ENCODE assay signal across 8 cellular contexts in the genomic region with DNA sequence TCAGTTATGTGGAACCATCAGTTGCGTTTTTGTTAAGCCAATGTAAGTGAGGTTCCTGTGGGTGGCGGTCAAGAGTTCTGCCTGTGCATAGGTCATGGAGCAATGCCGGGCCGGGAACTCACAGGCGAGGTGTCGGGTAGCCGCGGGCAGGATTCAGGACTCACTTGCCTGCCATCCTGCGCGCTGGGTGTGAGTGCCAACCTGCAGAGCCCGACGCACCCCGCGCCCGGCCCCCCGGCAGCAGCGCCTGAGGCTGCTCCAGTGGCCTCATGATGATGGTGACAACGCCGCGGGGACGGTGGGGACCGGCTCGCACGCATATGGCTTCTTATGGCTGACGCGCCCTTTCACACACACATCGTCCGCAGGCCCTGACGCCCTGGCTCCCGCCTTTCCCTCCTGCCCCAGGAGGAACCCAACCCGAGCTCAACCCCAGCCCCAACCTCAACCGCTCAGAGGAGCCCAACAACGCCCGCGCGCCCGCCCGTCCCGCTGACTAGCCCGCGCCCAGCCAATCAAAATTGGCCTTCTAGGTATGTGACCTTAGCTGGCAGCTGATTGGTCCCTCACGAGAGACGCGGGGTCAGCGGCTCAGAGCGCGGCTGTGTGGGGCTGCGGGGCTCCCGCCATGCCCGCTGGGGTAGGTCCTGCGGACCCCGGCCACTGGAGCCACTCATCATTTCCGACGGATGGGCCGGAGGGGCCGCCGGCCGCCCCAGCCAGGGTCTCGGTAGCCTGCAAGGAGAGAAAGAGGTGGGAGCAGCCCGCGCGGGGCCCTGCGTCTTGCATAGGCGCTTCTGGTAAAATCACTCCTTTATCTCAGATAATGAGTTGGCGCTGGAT. TPM values are rescaled to one million over a fixed set of nuclear protein-coding genes. Genes with fewer than 3 reads are reported as not detected.
DNase-seq lines count a peak whose midpoint lies in the region; ATAC-seq and TF ChIP-seq lines count a peak whose summit lies in the region.

A gene with protein sequence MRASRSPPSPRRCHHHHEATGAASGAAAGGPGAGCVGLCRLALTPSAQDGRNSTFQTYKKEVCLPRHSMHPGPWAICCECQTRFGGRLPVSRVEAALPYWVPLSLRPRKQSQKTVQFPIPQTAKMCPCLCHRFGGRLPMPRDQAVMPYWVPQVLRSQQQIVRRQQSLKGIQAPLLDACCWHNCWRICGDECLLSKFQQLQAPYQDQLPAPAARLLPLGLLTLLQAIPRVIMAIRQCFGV (minus strand): TSS at position 470 of the 843 bp plus-strand sequence. CDS start 150 bp downstream, at position 320.

- H3K9me3 Mint-ChIP-seq in T-cell, result no peaks in the 10 kb centered on the region

- CTCF ChIA-PET in T-cell (lab: Charles Lee), result interaction anchor here in 1 of 2 donors (0.7 to 1.5 kb wide), 4 partner anchors 66 to 462 kb away, joined by 3 to 9 read pairs (median 5); a partner anchor contains a TSS

- peak within 1 kb of the TSS; percentile 89 to 96 (median 90) for H3K4me3 Mint-ChIP-seq in T-cell

- no peaks in the 10 kb centered on the region for H3K36me3 ChIP-seq in upper lobe of right lung

- peak within 1 kb of the TSS; percentile 100 for H3K4me3 ChIP-seq in upper lobe of right lung

- peak within 1 kb of the TSS; percentile 97 for H3K27ac ChIP-seq in upper lobe of right lung

- H3K36me3 Mint-ChIP-seq in T-cell, result no peaks in the 10 kb centered on the region

- TF ChIP-seq POLR2A in GM15510 (IDR thresholded peaks at IDR 0.05; ENCODE audit: borderline replicate concordance, extremely low read depth, insufficient read length), result peak; percentile 86

- intact Hi-C loops in left cardiac atrium (cut with DNase I), result loop anchor here in 1 of 2 donors (5.0 kb wide), 1 partner anchor 75 kb away; a partner anchor contains a TSS
- intact Hi-C loops in posterior vena cava (cut with DNase I), result loop anchor here in 1 of 2 donors (10.0 kb wide), 1 partner anchor 228 kb away; no protein-coding TSS in a partner anchor
- intact Hi-C loops in upper lobe of right lung (cut with DNase I), result no loop called here

- peak within 1 kb of the TSS; percentile 88 to 98 for H3K27ac Mint-ChIP-seq in T-cell

- peak; percentile 90 for DNase-seq in NCI-H146 (lab: John Stamatoyannopoulos, UW)
- peak; percentile 85 to 99 (median 94) for DNase-seq in T-cell
- DNase-seq in amniotic epithelial cell (ENCODE audit: low read depth), result peak; percentile 90
- peak; percentile 96 for DNase-seq in left cardiac atrium
- DNase-seq in posterior vena cava (ENCODE audit: low spot score), result peak; percentile 98
- DNase-seq in upper lobe of right lung, result peak; percentile 96

- TF ChIP-seq CTCF in upper lobe of right lung (IDR thresholded peaks at IDR 0.05), result peak; percentile 68

- peaks cover 13% of the 10 kb centered on the region for H3K4me1 ChIP-seq in upper lobe of right lung

- H3K4me1 Mint-ChIP-seq in T-cell, result peaks cover 14 to 15% (median 15%) of the 10 kb centered on the region in 3 donors

- POLR2A ChIA-PET in T-cell (lab: Charles Lee), result no interaction called here

- H3K27me3 ChIP-seq in upper lobe of right lung, result no peaks in the 10 kb centered on the region

- ATAC-seq in HG02884 (IDR thresholded peaks at IDR 0.05; ENCODE audit: unreplicated experiment), result peak; percentile 84
- peak; percentile 91 to 95 (median 94) for ATAC-seq in T-cell (replicated peaks in 1 of 4)
- ATAC-seq in left cardiac atrium, result peak; percentile 98
- peak; percentile 97 for ATAC-seq in upper lobe of right lung

- no peaks in the 10 kb centered on the region for H3K9me3 ChIP-seq in upper lobe of right lung

- H3K27me3 Mint-ChIP-seq in T-cell, result no peaks in the 10 kb centered on the region

RNA-seq across cellular contexts. Expression of the gene that starts here (rescaled TPM):
- 1 to 10 TPM in 4 of 5 donors, under 1 TPM in 1; 0.98 to 3.1 (median 2.6) TPM for total RNA-seq in T-cell
- total RNA-seq in left cardiac atrium, result 1 to 10 TPM; 3.2 to 3.4 TPM
- total RNA-seq in posterior vena cava, result 1 to 10 TPM; 1.1 to 3.1 TPM
- 3.0 TPM for total RNA-seq in upper lobe of right lung

Comparison
In these comparisons a context has a peak if more than half of its experiments do, and no peak if none do; other contexts are left out.
1. Peak in every context shown above with its lines: DNase-seq, ATAC-seq, H3K4me3 ChIP-seq and H3K27ac ChIP-seq.